In genomic region chr4:126603851-126604250, GRCh38 we compare ENCODE assay signal across 1 cellular context.
TF ChIP-seq lines count a peak whose summit lies in the region.

No MANE protein-coding gene starts in this region.

TF ChIP-seq in GM23338, 12 proteins besides CTCF, POLR2A, EP300 and RAD21 (continued from another document):
- TF ChIP-seq ZNF462 (CRISPR knock-in tag; IDR thresholded peaks at IDR 0.05) (no peak), JUNB (IDR thresholded peaks at IDR 0.05; ENCODE audit: unreplicated experiment) (no peak), CREB1 (CRISPR knock-in tag; IDR thresholded peaks at IDR 0.05; ENCODE audit: low read depth) (no peak), ETS1 (IDR thresholded peaks at IDR 0.05) (no peak), REST (IDR thresholded peaks at IDR 0.05; ENCODE audit: unreplicated experiment) (no peak)
